In genomic region chr12:55073043-55074022, GRCh38 we compare ENCODE assay signal across 1 cellular context.
TF ChIP-seq lines count a peak whose summit lies in the region.

No MANE protein-coding gene starts in this region.

TF ChIP-seq in IMR-90, 13 proteins besides CTCF, POLR2A, EP300 and RAD21:
- TF ChIP-seq SMC3 (IDR thresholded peaks at IDR 0.05; ENCODE audit: low read depth, low read length) (peak; percentile 76), CHD1 (IDR thresholded peaks at IDR 0.05; ENCODE audit: low read depth, low read length) (no peak)
TF ChIP-seq in IMR-90: peak in this region for 1.
